In genomic region chr22:19972251-19972650, GRCh38 we compare ENCODE assay signal across 1 cellular context.
TF ChIP-seq lines count a peak whose summit lies in the region.

No MANE protein-coding gene starts in this region.

TF ChIP-seq in HepG2, 621 proteins besides CTCF, POLR2A, EP300 and RAD21:
- TF ChIP-seq HNRNPH1 (optimal IDR thresholded peaks at IDR 0.05; ENCODE audit: low read depth, low read length) (no peak), NRL (CRISPR knock-in tag; IDR thresholded peaks at IDR 0.05; ENCODE audit: borderline replicate concordance) (no peak), ZNF280D (CRISPR knock-in tag; IDR thresholded peaks at IDR 0.05) (no peak), ZSCAN20 (CRISPR knock-in tag; IDR thresholded peaks at IDR 0.05; ENCODE audit: borderline replicate concordance) (no peak), ESRRA (CRISPR knock-in tag; IDR thresholded peaks at IDR 0.05; ENCODE audit: low read depth) (no peak), ZNF430 (CRISPR knock-in tag; IDR thresholded peaks at IDR 0.05) (no peak), ZNF747 (CRISPR knock-in tag; IDR thresholded peaks at IDR 0.05; ENCODE audit: borderline replicate concordance) (no peak), IKZF1 (IDR thresholded peaks at IDR 0.05) (no peak), NCOA5 (CRISPR knock-in tag; IDR thresholded peaks at IDR 0.05) (no peak), ZNF652 (CRISPR knock-in tag; IDR thresholded peaks at IDR 0.05; ENCODE audit: borderline replicate concordance, low read depth) (no peak), MAFF (IDR thresholded peaks at IDR 0.05; ENCODE audit: low read depth, low read length) (no peak), ZFP1 (CRISPR knock-in tag; IDR thresholded peaks at IDR 0.05) (no peak), RBM39 (IDR thresholded peaks at IDR 0.05; ENCODE audit: low read depth, low read length, poor library complexity, severe bottlenecking) (no peak), ZNF570 (CRISPR knock-in tag; IDR thresholded peaks at IDR 0.05; ENCODE audit: borderline replicate concordance) (no peak), GABPB1 (CRISPR knock-in tag; IDR thresholded peaks at IDR 0.05) (no peak)
TF ChIP-seq in HepG2: peak in this region for 0.
